In genomic region chr2:44955593-44956449, GRCh38 we compare ENCODE assay signal across 1 cellular context.
A peak's percentile ranks its signal among the peaks of the same experiment; 100 is the strongest.
TF ChIP-seq lines count a peak whose summit lies in the region.

No MANE protein-coding gene starts in this region.

TF ChIP-seq in SK-N-SH, 30 proteins besides CTCF, POLR2A, EP300 and RAD21 (continued from another document):
- 0 out of 2 replicates have a peak, but pooled peaks have one; percentile 9 for TF ChIP-seq IRF3 (IDR thresholded peaks at IDR 0.05; ENCODE audit: low read depth, low read length)
- TF ChIP-seq RXRA (IDR thresholded peaks at IDR 0.05; ENCODE audit: borderline replicate concordance, low read depth) = no peak
- TF ChIP-seq NFIC (IDR thresholded peaks at IDR 0.05; ENCODE audit: borderline replicate concordance) = no peak
- TF ChIP-seq, protein P1, sequence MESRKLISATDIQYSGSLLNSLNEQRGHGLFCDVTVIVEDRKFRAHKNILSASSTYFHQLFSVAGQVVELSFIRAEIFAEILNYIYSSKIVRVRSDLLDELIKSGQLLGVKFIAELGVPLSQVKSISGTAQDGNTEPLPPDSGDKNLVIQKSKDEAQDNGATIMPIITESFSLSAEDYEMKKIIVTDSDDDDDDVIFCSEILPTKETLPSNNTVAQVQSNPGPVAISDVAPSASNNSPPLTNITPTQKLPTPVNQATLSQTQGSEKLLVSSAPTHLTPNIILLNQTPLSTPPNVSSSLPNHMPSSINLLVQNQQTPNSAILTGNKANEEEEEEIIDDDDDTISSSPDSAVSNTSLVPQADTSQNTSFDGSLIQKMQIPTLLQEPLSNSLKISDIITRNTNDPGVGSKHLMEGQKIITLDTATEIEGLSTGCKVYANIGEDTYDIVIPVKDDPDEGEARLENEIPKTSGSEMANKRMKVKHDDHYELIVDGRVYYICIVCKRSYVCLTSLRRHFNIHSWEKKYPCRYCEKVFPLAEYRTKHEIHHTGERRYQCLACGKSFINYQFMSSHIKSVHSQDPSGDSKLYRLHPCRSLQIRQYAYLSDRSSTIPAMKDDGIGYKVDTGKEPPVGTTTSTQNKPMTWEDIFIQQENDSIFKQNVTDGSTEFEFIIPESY (IDR thresholded peaks at IDR 0.05; ENCODE audit: borderline replicate concordance, low read depth) = no peak
- TF ChIP-seq TAF1 (IDR thresholded peaks at IDR 0.05; ENCODE audit: borderline replicate concordance, low read depth, low read length) = no peak
- TF ChIP-seq SIN3A (IDR thresholded peaks at IDR 0.05; ENCODE audit: borderline replicate concordance, low read depth, low read length) = no peak
- TF ChIP-seq, protein P2, sequence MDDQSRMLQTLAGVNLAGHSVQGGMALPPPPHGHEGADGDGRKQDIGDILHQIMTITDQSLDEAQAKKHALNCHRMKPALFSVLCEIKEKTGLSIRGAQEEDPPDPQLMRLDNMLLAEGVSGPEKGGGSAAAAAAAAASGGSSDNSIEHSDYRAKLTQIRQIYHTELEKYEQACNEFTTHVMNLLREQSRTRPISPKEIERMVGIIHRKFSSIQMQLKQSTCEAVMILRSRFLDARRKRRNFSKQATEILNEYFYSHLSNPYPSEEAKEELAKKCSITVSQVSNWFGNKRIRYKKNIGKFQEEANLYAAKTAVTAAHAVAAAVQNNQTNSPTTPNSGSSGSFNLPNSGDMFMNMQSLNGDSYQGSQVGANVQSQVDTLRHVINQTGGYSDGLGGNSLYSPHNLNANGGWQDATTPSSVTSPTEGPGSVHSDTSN (IDR thresholded peaks at IDR 0.05) = no peak
- no peak for TF ChIP-seq TEAD4 (IDR thresholded peaks at IDR 0.05; ENCODE audit: borderline replicate concordance, insufficient read depth)
- TF ChIP-seq FOSL2 (IDR thresholded peaks at IDR 0.05; ENCODE audit: borderline replicate concordance, low read depth) = no peak
- peak; percentile 28; the same call in 1 of the 2 replicates for TF ChIP-seq RCOR1 (IDR thresholded peaks at IDR 0.05; ENCODE audit: low read length)
- peak; percentile 32; the same call in 1 of the 2 replicates for TF ChIP-seq FOXJ3 (CRISPR knock-in tag; IDR thresholded peaks at IDR 0.05)
- TF ChIP-seq GATA2 (CRISPR knock-in tag; IDR thresholded peaks at IDR 0.05) = no peak
- TF ChIP-seq JUND (IDR thresholded peaks at IDR 0.05) = no peak
- TF ChIP-seq, protein P3, sequence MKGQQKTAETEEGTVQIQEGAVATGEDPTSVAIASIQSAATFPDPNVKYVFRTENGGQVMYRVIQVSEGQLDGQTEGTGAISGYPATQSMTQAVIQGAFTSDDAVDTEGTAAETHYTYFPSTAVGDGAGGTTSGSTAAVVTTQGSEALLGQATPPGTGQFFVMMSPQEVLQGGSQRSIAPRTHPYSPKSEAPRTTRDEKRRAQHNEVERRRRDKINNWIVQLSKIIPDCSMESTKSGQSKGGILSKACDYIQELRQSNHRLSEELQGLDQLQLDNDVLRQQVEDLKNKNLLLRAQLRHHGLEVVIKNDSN (IDR thresholded peaks at IDR 0.05; ENCODE audit: borderline replicate concordance, low read depth) = no peak
- no peak for TF ChIP-seq MEF2A (IDR thresholded peaks at IDR 0.05; ENCODE audit: borderline replicate concordance, low read depth)
- TF ChIP-seq MAX (IDR thresholded peaks at IDR 0.05; ENCODE audit: low read depth) = peak; percentile 68; the same call in 1 of the 2 replicates
